ENCODE assay signal across 25 cellular contexts in genomic region chr10:75505293-75505692, GRCh38.
"Had no signal": no experiment of that assay in that cellular context is flagged by ENCODE, and none has a peak within 500 bp of the region (broad histone marks: within the 10 kb centered on the region; RNA-seq: fewer than 3 reads in every experiment).

No MANE protein-coding gene starts in this region.

- ATAC-seq: T-cell had no signal

- DNase-seq: IMR-90, Karpas-422, KG1, MG63, NCI-H1092, NCI-H1105 treated with DMSO at 0.1 percent for 48 hours, NCI-H1417 treated with DMSO at 0.1 percent for 48 hours, NCI-H146, NCI-H1694 treated with DMSO at 0.1 percent for 48 hours, NCI-H2029, NCI-H2081 treated with DMSO at 0.1 percent for 48 hours, NCI-H2171, NCI-H226, NCI-H446, NCI-H510A, NCI-H524 treated with DMSO at 0.1 percent for 48 hours, NCI-H69, NCI-H774, Right ventricle myocardium superior, RPMI8226, SIG-M5, SW 1271, T-cell had no signal

- H3K4me1 ChIP-seq: SJSA1 had no signal

- H3K27me3 ChIP-seq: MG63 had no signal

- H3K9me3 ChIP-seq: MG63, SJSA1 had no signal

- H3K27ac ChIP-seq: SJSA1, SK-N-MC had no signal

- H3K36me3 ChIP-seq: MG63, SJSA1 had no signal

- H3K4me3 ChIP-seq: MG63, SJSA1, SK-N-MC had no signal
